Comparison of ENCODE assay signal across 8 cellular contexts in the genomic region with DNA sequence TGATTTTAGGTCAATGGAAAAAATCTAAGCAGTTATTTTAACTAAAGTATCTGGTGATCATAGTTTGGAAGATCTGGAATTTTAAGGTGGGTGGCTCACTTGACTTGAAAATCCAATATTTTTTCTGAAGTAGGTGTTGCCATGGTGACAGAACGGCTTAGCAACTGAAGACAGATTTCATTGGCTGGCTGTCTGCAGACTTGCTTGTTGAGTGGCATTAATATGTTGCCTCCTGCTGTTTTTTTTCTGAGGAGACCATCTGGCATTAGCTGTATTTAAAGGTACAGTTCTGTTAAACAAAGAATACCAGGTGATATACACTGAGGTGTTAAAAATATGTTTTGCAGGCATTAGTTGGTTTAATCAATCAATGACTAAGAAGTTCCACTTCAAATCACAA. TPM values are rescaled to one million over a fixed set of nuclear protein-coding genes. Genes with fewer than 3 reads are reported as not detected.
A peak's percentile ranks its signal among the peaks of the same experiment; 100 is the strongest.
DNase-seq lines count a peak whose midpoint lies in the region; ATAC-seq and TF ChIP-seq lines count a peak whose summit lies in the region.

No MANE protein-coding gene starts in this region.

- H3K4me3 ChIP-seq in cardiac muscle cell (no peak overlapping the region), endocrine pancreas (ENCODE audit: control insufficient read depth, insufficient read depth, low read length) (peak overlapping the region; percentile 36)

- H3K4me1 Mint-ChIP-seq in chondrocyte (ENCODE audit: low read depth), result peaks cover 32% of the 10 kb centered on the region

- peak; percentile 43 to 56 for DNase-seq in cardiac muscle cell (ENCODE audit: low read depth in 1 of 2, low spot score in 1 of 2)
- DNase-seq in Right ventricle myocardium superior, result no peak
- peak; percentile 64 for DNase-seq in NCI-H2196 (lab: John Stamatoyannopoulos, UW; ENCODE audit: unreplicated experiment)
- DNase-seq in chondrocyte (ENCODE audit: low spot score), result no peak
- no peak for DNase-seq in GM19240 (ENCODE audit: insufficient read length, low spot score)

- no peak overlapping the region for H3K9ac ChIP-seq in endocrine pancreas (ENCODE audit: control insufficient read depth, insufficient read depth, low read length)

- ATAC-seq in Right ventricle myocardium superior (ENCODE audit: poor library complexity) (no peak), HG03025 (IDR thresholded peaks at IDR 0.05; ENCODE audit: low FRiP score, unreplicated experiment) (no peak), GM18861 (IDR thresholded peaks at IDR 0.05; ENCODE audit: unreplicated experiment) (no peak)

- H3K4me1 ChIP-seq in cardiac muscle cell (ENCODE audit: low read depth) (peaks cover 3% of the 10 kb centered on the region), endocrine pancreas (ENCODE audit: control insufficient read depth, insufficient read depth, low read length) (peaks cover 43% of the 10 kb centered on the region)

- no peaks in the 10 kb centered on the region for H3K27me3 ChIP-seq in cardiac muscle cell
- no peaks in the 10 kb centered on the region for H3K27me3 ChIP-seq in endocrine pancreas (ENCODE audit: control insufficient read depth, insufficient read depth, low read length)

- H3K9me3 Mint-ChIP-seq in chondrocyte (ENCODE audit: low read depth), result no peaks in the 10 kb centered on the region

- H3K27me3 Mint-ChIP-seq in chondrocyte (ENCODE audit: low read depth), result no peaks in the 10 kb centered on the region

- H3K27ac ChIP-seq in cardiac muscle cell, result no peak overlapping the region

- no peaks in the 10 kb centered on the region for H3K36me3 Mint-ChIP-seq in chondrocyte (ENCODE audit: low read depth)

- intact Hi-C loops in Right ventricle myocardium superior (cut with DNase I), result no loop called here

- no peak overlapping the region for H3K4me3 Mint-ChIP-seq in chondrocyte (ENCODE audit: unreplicated experiment)

- TF ChIP-seq CTCF in cardiac muscle cell (IDR thresholded peaks at IDR 0.05; ENCODE audit: low read depth, low read length) (no peak), chondrocyte (IDR thresholded peaks at IDR 0.05) (no peak)

- H3K9me3 ChIP-seq in cardiac muscle cell (ENCODE audit: low read depth) (no peaks in the 10 kb centered on the region), endocrine pancreas (ENCODE audit: control insufficient read depth, low read length) (no peaks in the 10 kb centered on the region)

- no peak overlapping the region for H3K27ac Mint-ChIP-seq in chondrocyte (ENCODE audit: unreplicated experiment)

- H3K36me3 ChIP-seq in cardiac muscle cell, result no peaks in the 10 kb centered on the region
- no peaks in the 10 kb centered on the region for H3K36me3 ChIP-seq in endocrine pancreas (ENCODE audit: control insufficient read depth, insufficient read depth, low read length)

RNA-seq across cellular contexts. Expression of a gene that starts 19.8 kb away (rescaled TPM):
- total RNA-seq in cardiac muscle cell (204 and 238 TPM in 2 replicates), Right ventricle myocardium superior (49.7 TPM), chondrocyte (269 to 284 TPM (median 275 TPM) in 3 replicates)
- 238 and 323 TPM in 2 replicates for polyA plus RNA-seq in cardiac muscle cell

Comparison
In these comparisons a context has a peak if more than half of its experiments do, and no peak if none do; other contexts are left out.
1. DNase-seq: peak in cardiac muscle cell (2 of 2) and NCI-H2196 (single experiment); none in Right ventricle myocardium superior (single experiment), chondrocyte (single experiment) and GM19240 (single experiment).